ENCODE assay signal across 11 cellular contexts in genomic region chr19:5586300-5587070, GRCh38. TPM values are rescaled to one million over a fixed set of nuclear protein-coding genes. Genes with fewer than 3 reads are reported as not detected.
A peak's percentile ranks its signal among the peaks of the same experiment; 100 is the strongest.
DNase-seq lines count a peak whose midpoint lies in the region; ATAC-seq and TF ChIP-seq lines count a peak whose summit lies in the region.
"Had no signal": no experiment of that assay in that cellular context is flagged by ENCODE, and none has a peak within 500 bp of the region (broad histone marks: within the 10 kb centered on the region; RNA-seq: fewer than 3 reads in every experiment).

No MANE protein-coding gene starts in this region.

- intact Hi-C loops in heart left ventricle (cut with DNase I) (no loop called here), cardiac septum (cut with DNase I) (no loop called here), transverse colon (cut with DNase I; ENCODE audit: low total_unique reads) (no loop called here), colonic mucosa (cut with DNase I) (no loop called here)

- POLR2A ChIA-PET in naive thymus-derived CD8-positive, alpha-beta T cell (lab: Charles Lee): no interaction called here

- peaks cover 0 to 51% (median 7%) of the 10 kb centered on the region in 3 donors for H3K36me3 Mint-ChIP-seq in naive thymus-derived CD8-positive, alpha-beta T cell

- ATAC-seq in heart left ventricle (peak in 3 of 4 donors; percentile 11 to 23 (median 23)), HG03045 (IDR thresholded peaks at IDR 0.05; ENCODE audit: unreplicated experiment) (no peak)
- peak; percentile 41 for ATAC-seq in naive thymus-derived CD8-positive, alpha-beta T cell

- peak overlapping the region in 5 of 10 donors; percentile 11 to 73 (median 36) for H3K4me3 Mint-ChIP-seq in naive thymus-derived CD8-positive, alpha-beta T cell
- H3K4me3 Mint-ChIP-seq: CD14-positive monocyte had no signal

- no peak overlapping the region for H3K9ac ChIP-seq in colonic mucosa (ENCODE audit: low read depth in 2 of 2, low read length in 2 of 2)

- DNase-seq in heart left ventricle (no peak), cardiac septum (ENCODE audit: low spot score) (no peak), transverse colon (no peak), colonic mucosa (no peak), NCI-H226 (no peak)
- no peak for DNase-seq in naive thymus-derived CD8-positive, alpha-beta T cell

- H3K27ac ChIP-seq in heart left ventricle (peak overlapping the region in 7 of 12 donors; percentile 32 to 71 (median 45)), cingulate gyrus (ENCODE audit: low read depth, low read length) (peak overlapping the region; percentile 69), transverse colon (peak overlapping the region in 3 of 4 donors; percentile 25 to 62 (median 48)), colonic mucosa (no peak overlapping the region)

- H3K36me3 ChIP-seq in heart left ventricle (peaks cover 0 to 75% (median 61%) of the 10 kb centered on the region in 9 donors), transverse colon (peaks cover 0 to 40% (median 19%) of the 10 kb centered on the region in 4 donors), colonic mucosa (peaks cover 19% of the 10 kb centered on the region)

- no peak overlapping the region for H3K4me3 ChIP-seq in heart left ventricle
- no peak overlapping the region for H3K4me3 ChIP-seq in transverse colon
- no peak overlapping the region for H3K4me3 ChIP-seq in colonic mucosa

- peaks cover 8 to 22% (median 15%) of the 10 kb centered on the region in 4 donors for H3K4me1 Mint-ChIP-seq in naive thymus-derived CD8-positive, alpha-beta T cell

- TF ChIP-seq CTCF in heart left ventricle (IDR thresholded peaks at IDR 0.05): no peak
- TF ChIP-seq CTCF in transverse colon (IDR thresholded peaks at IDR 0.05): no peak
- TF ChIP-seq CTCF in colonic mucosa (IDR thresholded peaks at IDR 0.05): no peak

- H3K4me1 ChIP-seq in heart left ventricle: peaks cover 0 to 17% (median 15%) of the 10 kb centered on the region in 12 donors
- peaks cover 3 to 11% (median 9%) of the 10 kb centered on the region in 4 donors for H3K4me1 ChIP-seq in transverse colon
- no peaks in the 10 kb centered on the region for H3K4me1 ChIP-seq in colonic mucosa

- H3K9me3 ChIP-seq in heart left ventricle (no peaks in the 10 kb centered on the region), transverse colon (no peaks in the 10 kb centered on the region), colonic mucosa (no peaks in the 10 kb centered on the region)

- no peak for TF ChIP-seq EP300 in transverse colon (IDR thresholded peaks at IDR 0.05; ENCODE audit: low read depth)

- H3K27ac Mint-ChIP-seq in naive thymus-derived CD8-positive, alpha-beta T cell: peak overlapping the region in 6 of 10 donors; percentile 44 to 95 (median 80)

- 73 to 87% (median 78%) methylated on average over 18 to 26 of the region's 26 CpGs for WGBS in heart left ventricle, 4 donors
- 81 to 98% methylated on average over 9 to 25 of the region's 26 CpGs for WGBS in transverse colon (ENCODE audit: low coverage in 1 of 2), 2 donors

- no peak for TF ChIP-seq POLR2A in heart left ventricle (IDR thresholded peaks at IDR 0.05)
- TF ChIP-seq POLR2A in transverse colon (IDR thresholded peaks at IDR 0.05): no peak

- no peaks in the 10 kb centered on the region for H3K9me3 Mint-ChIP-seq in naive thymus-derived CD8-positive, alpha-beta T cell
- H3K9me3 Mint-ChIP-seq: CD14-positive monocyte had no signal

- in situ Hi-C loops in transverse colon (cut with MboI; ENCODE audit: low pct_ligation_motif_present in 1 of 4, low pct_unique_long_range_greater_than_20kb in 1 of 4, low sequenced_read_pairs in 3 of 4): loop anchor here in 1 of 4 donors (25.0 kb wide), 1 partner anchor 524 kb away; no protein-coding TSS in a partner anchor

- H3K27me3 Mint-ChIP-seq in naive thymus-derived CD8-positive, alpha-beta T cell: no peaks in the 10 kb centered on the region

- H3K27me3 ChIP-seq in heart left ventricle: no peaks in the 10 kb centered on the region
- H3K27me3 ChIP-seq in transverse colon: no peaks in the 10 kb centered on the region
- no peaks in the 10 kb centered on the region for H3K27me3 ChIP-seq in colonic mucosa

RNA-seq across cellular contexts. Expression of gene TINCR, which starts 18.7 kb away (rescaled TPM):
- total RNA-seq in heart left ventricle (under 1 TPM in 4 of 9 donors, not detected in 5; 0.17 to 0.44 (median 0.30) TPM), cardiac septum (0.16 TPM), transverse colon (10 to 100 TPM in 3 of 4 donors, not detected in 1; 13.2 to 45.3 (median 22.7) TPM), colonic mucosa (1 to 10 TPM; 2.2 to 4.4 TPM)
- polyA plus RNA-seq in heart left ventricle: under 1 TPM in 1 of 2 donors, not detected in 1; 0.07 TPM
- 1 to 10 TPM; 2.2 to 2.3 TPM for total RNA-seq in naive thymus-derived CD8-positive, alpha-beta T cell
- under 1 TPM in 1 of 3 donors, not detected in 2; 0.09 TPM for polyA plus RNA-seq in naive thymus-derived CD8-positive, alpha-beta T cell
- total RNA-seq: dermis microvascular lymphatic vessel endothelial cell, NCI-H460 had no signal
- polyA plus RNA-seq: CD14-positive monocyte had no signal

RNA-seq across cellular contexts. Expression of gene SAFB2, which starts 36.1 kb away (rescaled TPM):
- total RNA-seq in heart left ventricle (10 to 100 TPM; 14.2 to 56.7 (median 44.2) TPM), cardiac septum (48.6 TPM), transverse colon (100 to 1,000 TPM in 2 of 4 donors, 10 to 100 TPM in 2; 64.0 to 283 (median 124) TPM), colonic mucosa (100 to 1,000 TPM in 1 of 2 donors, 10 to 100 TPM in 1; 46.1 to 108 TPM)
- 10 to 100 TPM; 32.8 to 49.7 TPM for polyA plus RNA-seq in heart left ventricle
- total RNA-seq in naive thymus-derived CD8-positive, alpha-beta T cell: 100 to 1,000 TPM; 218 to 221 TPM
- 10 to 100 TPM; 25.8 to 47.4 (median 28.7) TPM for polyA plus RNA-seq in naive thymus-derived CD8-positive, alpha-beta T cell

RNA-seq across cellular contexts. Expression of gene SAFB, which starts 36.4 kb away (rescaled TPM):
- total RNA-seq in heart left ventricle (10 to 100 TPM; 22.3 to 59.6 (median 48.0) TPM), cardiac septum (67.4 TPM), transverse colon (100 to 1,000 TPM in 3 of 4 donors, 10 to 100 TPM in 1; 90.5 to 368 (median 185) TPM), colonic mucosa (100 to 1,000 TPM in 1 of 2 donors, 10 to 100 TPM in 1; 56.1 to 120 TPM)
- polyA plus RNA-seq in heart left ventricle: 10 to 100 TPM; 43.5 to 48.9 TPM
- total RNA-seq in naive thymus-derived CD8-positive, alpha-beta T cell: 100 to 1,000 TPM; 188 to 191 TPM
- polyA plus RNA-seq in naive thymus-derived CD8-positive, alpha-beta T cell: 100 to 1,000 TPM in 1 of 3 donors, 10 to 100 TPM in 2; 28.6 to 135 (median 59.3) TPM
